Comparison of ENCODE assay signal across 16 cellular contexts in the genomic region with DNA sequence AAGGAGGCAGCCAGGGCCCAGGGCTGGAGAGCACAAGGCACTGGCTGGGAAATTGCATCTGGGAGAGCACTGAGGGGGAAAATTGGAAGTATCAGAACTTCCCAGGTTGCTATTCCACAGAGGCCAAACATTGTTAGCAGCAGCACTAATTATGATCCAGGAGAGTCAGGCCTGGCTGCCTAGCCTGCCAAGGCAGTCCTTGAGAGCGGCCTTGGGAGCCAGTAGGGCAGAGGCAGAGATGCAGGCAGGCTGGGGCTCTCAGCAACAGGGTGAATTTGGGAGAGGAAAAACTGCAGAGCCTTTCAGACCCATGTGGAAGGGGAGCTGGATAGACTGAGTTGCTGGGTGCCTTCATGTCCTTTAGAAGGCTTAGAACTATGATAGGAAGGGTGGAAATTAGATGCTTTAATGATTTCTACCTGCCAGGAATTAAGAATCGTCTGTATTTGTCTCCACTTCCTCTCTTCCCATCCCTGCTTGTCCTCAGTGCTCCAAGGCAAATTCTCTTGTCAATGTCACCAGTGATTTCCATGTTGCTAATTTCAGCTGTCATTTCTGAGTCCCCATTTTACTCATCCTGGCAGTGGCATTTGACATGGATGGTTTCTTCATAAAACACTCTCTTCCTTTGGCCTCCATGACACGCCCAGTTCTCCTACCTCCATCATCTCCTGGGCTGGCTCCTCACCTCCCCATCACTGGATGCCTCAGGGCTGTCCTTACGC.
"Had no signal": no experiment of that assay in that cellular context is flagged by ENCODE, and none has a peak within 500 bp of the region (broad histone marks: within the 10 kb centered on the region; RNA-seq: fewer than 3 reads in every experiment).

No MANE protein-coding gene starts in this region.

- H3K27ac Mint-ChIP-seq: activated naive CD4-positive, alpha-beta T cell treated with anti-CD3 and anti-CD28 coated beads for 36 hours; activated T-helper 1 cell treated with anti-CD3 and anti-CD28 coated beads, Interleukin-12 subunit alpha, Interleukin-12 subunit beta, Interleukin-2, Interleukin-4 antibody, amounts not matched to agents 30 ng/mL and 10 ng/mL and 1 ng/mL, durations not matched to agents 14 hours and 24 hours and 36 hours; dendritic cell treated with granulocyte-macrophage colony-stimulating factor and Interleukin-4, amounts not matched to agents 40 ng/mL and 50 ng/mL, for 4 days; endodermal cell; immature natural killer cell; WTC11 had no signal

- H3K4me1 Mint-ChIP-seq: immature natural killer cell had no signal

- H3K36me3 ChIP-seq: suprapubic skin, upper lobe of right lung had no signal

- ATAC-seq: left lobe of liver; stimulated activated naive CD8-positive, alpha-beta T cell treated with anti-CD3 and anti-CD28 coated beads, Interleukin-15, Interleukin-2, amounts not matched to agents 100 U/mL and 50 U/mL, for 24 hours; upper lobe of right lung; WTC11 had no signal

- H3K27ac ChIP-seq: SK-N-MC, suprapubic skin, upper lobe of right lung had no signal

- H3K36me3 Mint-ChIP-seq: WTC11 had no signal

- H3K4me1 ChIP-seq: upper lobe of right lung had no signal

- H3K4me3 Mint-ChIP-seq: activated naive CD4-positive, alpha-beta T cell treated with anti-CD3 and anti-CD28 coated beads for 36 hours; activated T-helper 1 cell treated with anti-CD3 and anti-CD28 coated beads, Interleukin-12 subunit alpha, Interleukin-12 subunit beta, Interleukin-2, Interleukin-4 antibody, amounts not matched to agents 30 ng/mL and 10 ng/mL and 1 ng/mL, durations not matched to agents 14 hours and 24 hours and 36 hours; dendritic cell treated with granulocyte-macrophage colony-stimulating factor and Interleukin-4, amounts not matched to agents 40 ng/mL and 50 ng/mL, for 4 days; endodermal cell; immature natural killer cell; WTC11 had no signal

- H3K27me3 ChIP-seq: suprapubic skin, upper lobe of right lung had no signal

- DNase-seq: activated CD4-positive, alpha-beta T cell treated with anti-CD3 and anti-CD28 coated beads for 48 hours; activated naive CD4-positive, alpha-beta T cell treated with anti-CD3 and anti-CD28 coated beads for 36 hours; central memory CD4-positive, alpha-beta T cell; endodermal cell; immature natural killer cell; mesenchymal stem cell; stimulated activated CD4-positive, alpha-beta T cell treated with anti-CD3 and anti-CD28 coated beads, Interleukin-4, amount 100 ng/mL, for 1 hour; stimulated activated CD8-positive, alpha-beta memory T cell treated with anti-CD3 and anti-CD28 coated beads, Interleukin-4, amount 100 ng/mL, for 48 hours; stimulated activated naive CD8-positive, alpha-beta T cell treated with anti-CD3 and anti-CD28 coated beads, Interleukin-15, Interleukin-2, amounts not matched to agents 100 U/mL and 50 U/mL, for 24 hours; upper lobe of right lung had no signal

- H3K9me3 Mint-ChIP-seq: activated naive CD4-positive, alpha-beta T cell treated with anti-CD3 and anti-CD28 coated beads for 36 hours; activated T-helper 1 cell treated with anti-CD3 and anti-CD28 coated beads, Interleukin-12 subunit alpha, Interleukin-12 subunit beta, Interleukin-2, Interleukin-4 antibody, amounts not matched to agents 30 ng/mL and 10 ng/mL and 1 ng/mL, durations not matched to agents 14 hours and 24 hours and 36 hours; dendritic cell treated with granulocyte-macrophage colony-stimulating factor and Interleukin-4, amounts not matched to agents 40 ng/mL and 50 ng/mL, for 4 days; endodermal cell; immature natural killer cell; WTC11 had no signal

- H3K27me3 Mint-ChIP-seq: dendritic cell treated with granulocyte-macrophage colony-stimulating factor and Interleukin-4, amounts not matched to agents 40 ng/mL and 50 ng/mL, for 4 days had no signal

- H3K4me3 ChIP-seq: SK-N-MC, suprapubic skin, upper lobe of right lung had no signal

- H3K9me3 ChIP-seq: suprapubic skin, upper lobe of right lung had no signal
